In genomic region chr20:63081351-63081750, GRCh38 we compare ENCODE assay signal across 20 cellular contexts.
DNase-seq lines count a peak whose midpoint lies in the region; ATAC-seq, FAIRE-seq and TF ChIP-seq lines count a peak whose summit lies in the region.
"Had no signal": no experiment of that assay in that cellular context is flagged by ENCODE, and none has a peak within 500 bp of the region (broad histone marks: within the 10 kb centered on the region; RNA-seq: fewer than 3 reads in every experiment).

No MANE protein-coding gene starts in this region.

- H3K18ac ChIP-seq in H1 (ENCODE audit: extremely low read depth, low read length): no peak overlapping the region

- no peaks in the 10 kb centered on the region for H3K79me1 ChIP-seq in H1 (ENCODE audit: low read depth, low read length)

- H2BK15ac ChIP-seq in H1 (ENCODE audit: low read length): no peak overlapping the region

- no peak overlapping the region for H3K4me3 Mint-ChIP-seq in CD14-positive monocyte
- H3K4me3 Mint-ChIP-seq in stimulated activated effector memory CD8-positive, alpha-beta T cell treated with anti-CD3 and anti-CD28 coated beads, Interleukin-12 subunit alpha, Interleukin-12 subunit beta, amount 100 ng/mL, for 72 hours: no peak overlapping the region
- H3K4me3 Mint-ChIP-seq: B cell had no signal

- no peak for FAIRE-seq in H1 (lab: Jason Lieb, UNC)
- FAIRE-seq: GM19239, K562 had no signal

- H3K56ac ChIP-seq in H1 (replicated peaks; ENCODE audit: insufficient read length, low read depth, low read length): no peak overlapping the region

- TF ChIP-seq CTCF in BE2C (IDR thresholded peaks at IDR 0.05; ENCODE audit: low read depth, low read length) (no peak), CD14-positive monocyte (IDR thresholded peaks at IDR 0.05) (no peak), H1 (IDR thresholded peaks at IDR 0.05; ENCODE audit: control extremely low read depth in 1 of 3, insufficient read depth in 1 of 3, low read depth in 1 of 3, low read length in 3 of 3) (no peak), osteoblast (IDR thresholded peaks at IDR 0.05; ENCODE audit: extremely low read depth, low read depth, low read length) (no peak)

- 0 out of 2 replicates have a peak overlapping the region, but pooled peaks have one; percentile 14 for H4K8ac ChIP-seq in H1 (ENCODE audit: extremely low read depth, insufficient read depth, low read length)

- H3K27me3 ChIP-seq in BE2C (peaks cover 51% of the 10 kb centered on the region), H1 (replicated peaks in 1 of 4; ENCODE audit: control insufficient read depth in 3 of 4, extremely low read depth in 1 of 4, insufficient read depth in 3 of 4, low read length in 3 of 4) (peaks cover 0 to 2% (median 0%) of the 10 kb centered on the region in 4 experiments; a peak in 3 of 7 replicates), osteoblast (ENCODE audit: insufficient read depth, low read length) (peaks cover 8% of the 10 kb centered on the region)

- TF ChIP-seq RAD21 in H1 (IDR thresholded peaks at IDR 0.05 in 1 of 2, conservative IDR thresholded peaks at IDR 0.05 in 1 of 2; ENCODE audit: low read depth in 2 of 2, low read length in 2 of 2): no peak

- no peak for TF ChIP-seq POLR2A in H1 (IDR thresholded peaks at IDR 0.05; ENCODE audit: control extremely low read depth in 1 of 2, low read depth in 2 of 2, low read length in 2 of 2)

- POLR2A ChIA-PET in H1 (lab: Charles Lee; ENCODE audit: partially characterized antibody): interaction anchor here (0.9 to 1.5 kb wide), 3 partner anchors 8 to 26 kb away, joined by 3 to 5 read pairs (median 4); no protein-coding TSS in a partner anchor

- H3K27me3 Mint-ChIP-seq in CD14-positive monocyte (ENCODE audit: low read depth in 3 of 3): peaks cover 6 to 12% (median 7%) of the 10 kb centered on the region in 3 donors

- no peak overlapping the region for H3K14ac ChIP-seq in H1 (ENCODE audit: insufficient read length)

- H4K5ac ChIP-seq in H1 (ENCODE audit: insufficient read length, low read depth, low read length): no peak overlapping the region

- H3K4me2 ChIP-seq in H1 (ENCODE audit: insufficient read depth in 1 of 2, low read depth in 2 of 2, low read length in 2 of 2) (no peak overlapping the region), osteoblast (ENCODE audit: insufficient read depth, low read length) (no peak overlapping the region)

- intact Hi-C loops in CD14-positive monocyte (cut with micrococcal nuclease): no loop called here

- H3K23me2 ChIP-seq in H1 (ENCODE audit: low read depth, low read length): no peaks in the 10 kb centered on the region

- no peaks in the 10 kb centered on the region for H3K4me1 ChIP-seq in BE2C
- no peaks in the 10 kb centered on the region; a peak in 1 of 7 replicates for H3K4me1 ChIP-seq in H1 (replicated peaks in 1 of 4; ENCODE audit: control insufficient read depth in 3 of 4, insufficient read depth in 4 of 4, low read length in 3 of 4)
- no peaks in the 10 kb centered on the region for H3K4me1 ChIP-seq in osteoblast (ENCODE audit: insufficient read depth, low read length)
- H3K4me1 ChIP-seq: SJSA1 had no signal

- no peaks in the 10 kb centered on the region for H3K36me3 Mint-ChIP-seq in CD14-positive monocyte
- no peaks in the 10 kb centered on the region for H3K36me3 Mint-ChIP-seq in stimulated activated effector memory CD8-positive, alpha-beta T cell treated with anti-CD3 and anti-CD28 coated beads, Interleukin-12 subunit alpha, Interleukin-12 subunit beta, amount 100 ng/mL, for 72 hours

- ATAC-seq in stimulated activated effector memory CD8-positive, alpha-beta T cell treated with anti-CD3 and anti-CD28 coated beads, Interleukin-12 subunit alpha, Interleukin-12 subunit beta, amount 100 ng/mL, for 72 hours: no peak
- ATAC-seq in SK-N-SH treated with all-trans-retinoic acid at 6 μM for 48 hours: no peak
- ATAC-seq: Right ventricle myocardium inferior had no signal

- H2BK12ac ChIP-seq in H1 (ENCODE audit: low read depth, low read length): no peak overlapping the region

- H2BK120ac ChIP-seq in H1 (replicated peaks; ENCODE audit: low read depth, low read length): no peak overlapping the region

- WGBS in H1 (ENCODE audit: extremely low coverage in 1 of 2, insufficient coverage in 1 of 2, insufficient read length in 1 of 2, insufficient replicate concordance in 2 of 2, low coverage in 1 of 2, low lambda C conversion rate in 2 of 2, missing lambda C conversion rate in 1 of 2), 2 experiments: 69% methylated on average over 5 of the region's 5 CpGs; no CpG with 5 or more reads in 1 of the 2 experiments

- H2AFZ ChIP-seq in H1 (ENCODE audit: low read length) (no peak overlapping the region), osteoblast (ENCODE audit: low read length) (no peak overlapping the region)

- peaks cover 8 to 26% (median 17%) of the 10 kb centered on the region in 7 donors for H3K9me3 Mint-ChIP-seq in CD14-positive monocyte
- H3K9me3 Mint-ChIP-seq in stimulated activated effector memory CD8-positive, alpha-beta T cell treated with anti-CD3 and anti-CD28 coated beads, Interleukin-12 subunit alpha, Interleukin-12 subunit beta, amount 100 ng/mL, for 72 hours: peaks cover 21% of the 10 kb centered on the region

- CTCF ChIA-PET in H1 (lab: Charles Lee; ENCODE audit: partially characterized antibody): interaction anchor here (1.1 to 3.5 kb wide), 7 partner anchors 8 to 109 kb away, joined by 3 to 8 read pairs (median 4); no protein-coding TSS in a partner anchor

- no peak overlapping the region for H2BK20ac ChIP-seq in H1 (ENCODE audit: low read length)

- H4K91ac ChIP-seq in H1 (replicated peaks; ENCODE audit: insufficient read length, low read length): no peak overlapping the region

- no peak overlapping the region for H2AK5ac ChIP-seq in H1 (ENCODE audit: low read depth, low read length)

- no peaks in the 10 kb centered on the region for H3K4me1 Mint-ChIP-seq in CD14-positive monocyte
- H3K4me1 Mint-ChIP-seq in stimulated activated effector memory CD8-positive, alpha-beta T cell treated with anti-CD3 and anti-CD28 coated beads, Interleukin-12 subunit alpha, Interleukin-12 subunit beta, amount 100 ng/mL, for 72 hours: no peaks in the 10 kb centered on the region
- H3K4me1 Mint-ChIP-seq: B cell had no signal

- no peak overlapping the region for H3K9ac ChIP-seq in H1 (replicated peaks in 1 of 4; ENCODE audit: extremely low read depth in 1 of 4, low read depth in 3 of 4, low read length in 3 of 4)

- no peak overlapping the region for H2BK5ac ChIP-seq in H1 (ENCODE audit: low read depth, low read length)

- DNase-seq in BE2C (peak; percentile 6), CD14-positive monocyte (ENCODE audit: low spot score) (peak; percentile 20), H1 (ENCODE audit: low read depth in 1 of 2, low spot score in 2 of 2) (no peak), osteoblast (ENCODE audit: insufficient read length, low spot score, missing footprints) (peak; percentile 26), dermis blood vessel endothelial cell (no peak)
- no peak for DNase-seq in stimulated activated effector memory CD8-positive, alpha-beta T cell treated with anti-CD3 and anti-CD28 coated beads, Interleukin-12 subunit alpha, Interleukin-12 subunit beta, amount 100 ng/mL, for 72 hours (ENCODE audit: low spot score in 2 of 2)
- DNase-seq: Calu3, DMS153, Kasumi-1, NCI-H1105, NCI-H1436 treated with DMSO at 0.1 percent for 48 hours, NCI-H187 treated with DMSO at 0.1 percent for 48 hours, NCI-H524, NCI-H748 treated with DMSO at 0.1 percent for 48 hours had no signal

- no peak overlapping the region for H3K4ac ChIP-seq in H1 (replicated peaks; ENCODE audit: insufficient read length, low read depth, low read length)

- no peak for TF ChIP-seq EP300 in H1 (IDR thresholded peaks at IDR 0.05; ENCODE audit: borderline replicate concordance in 1 of 2, low read depth in 2 of 2, low read length in 2 of 2)

- H3K27ac ChIP-seq in H1 (ENCODE audit: low read depth, low read length): no peak overlapping the region
- no peak overlapping the region for H3K27ac ChIP-seq in osteoblast (ENCODE audit: low read depth, low read length)
- H3K27ac ChIP-seq: SJSA1 had no signal

- H3K9me3 ChIP-seq in BE2C (no peaks in the 10 kb centered on the region), H1 (ENCODE audit: insufficient read depth in 2 of 2, low read depth in 1 of 2, low read length in 1 of 2) (no peaks in the 10 kb centered on the region), osteoblast (ENCODE audit: low read depth, low read length) (peaks cover 2% of the 10 kb centered on the region)

- H3K23ac ChIP-seq in H1 (ENCODE audit: insufficient read length): no peak overlapping the region

- H3K36me3 ChIP-seq in BE2C (no peaks in the 10 kb centered on the region), H1 (ENCODE audit: control insufficient read depth in 2 of 4, insufficient read depth in 4 of 4, low read length in 3 of 4) (no peaks in the 10 kb centered on the region), osteoblast (ENCODE audit: insufficient read depth, low read length) (no peaks in the 10 kb centered on the region)
- H3K36me3 ChIP-seq: SJSA1 had no signal

- H4K20me1 ChIP-seq in H1 (replicated peaks in 1 of 2; ENCODE audit: control insufficient read depth in 1 of 2, insufficient read depth in 2 of 2, low read length in 2 of 2): peaks cover 0 to 5% of the 10 kb centered on the region in 2 experiments
- no peaks in the 10 kb centered on the region for H4K20me1 ChIP-seq in osteoblast (ENCODE audit: insufficient read depth, low read length)

- H3K79me2 ChIP-seq in H1 (ENCODE audit: control insufficient read depth in 1 of 2, insufficient read depth in 2 of 2, low read length in 2 of 2) (no peaks in the 10 kb centered on the region), osteoblast (ENCODE audit: insufficient read depth, low read length) (no peaks in the 10 kb centered on the region)

- no peak overlapping the region for H3K27ac Mint-ChIP-seq in CD14-positive monocyte
- H3K27ac Mint-ChIP-seq in stimulated activated effector memory CD8-positive, alpha-beta T cell treated with anti-CD3 and anti-CD28 coated beads, Interleukin-12 subunit alpha, Interleukin-12 subunit beta, amount 100 ng/mL, for 72 hours: no peak overlapping the region
- H3K27ac Mint-ChIP-seq: B cell had no signal

- H3K4me3 ChIP-seq in BE2C (ENCODE audit: low read depth, low read length): no peak overlapping the region
- H3K4me3 ChIP-seq in H1 (ENCODE audit: extremely low read depth in 1 of 4, insufficient read depth in 2 of 4, low read depth in 3 of 4, low read length in 4 of 4): no peak overlapping the region
- H3K4me3 ChIP-seq in osteoblast (ENCODE audit: insufficient read depth, low read length): no peak overlapping the region
- H3K4me3 ChIP-seq: K562, SJSA1 had no signal

TF ChIP-seq in H1, 55 proteins besides CTCF, POLR2A, EP300 and RAD21:
- TF ChIP-seq SAP30 (IDR thresholded peaks at IDR 0.05; ENCODE audit: insufficient read depth, insufficient replicate concordance, low read length) (no peak), TAF7 (optimal IDR thresholded peaks at IDR 0.05; ENCODE audit: borderline replicate concordance, low read depth, low read length) (no peak), CREB1 (IDR thresholded peaks at IDR 0.05) (no peak)

TF ChIP-seq in SK-N-SH treated with all-trans-retinoic acid at 6 μM for 48 hours, 23 proteins besides CTCF, POLR2A, EP300 and RAD21 (continues in another document):
- TF ChIP-seq SNAI2 (CRISPR knock-in tag; IDR thresholded peaks at IDR 0.05): no peak
- TF ChIP-seq ZNF8 (CRISPR knock-in tag; IDR thresholded peaks at IDR 0.05): no peak
- no peak for TF ChIP-seq ZNF70 (CRISPR knock-in tag; IDR thresholded peaks at IDR 0.05)
- no peak for TF ChIP-seq ZFP30 (CRISPR knock-in tag; IDR thresholded peaks at IDR 0.05)
- no peak for TF ChIP-seq CSDC2 (CRISPR knock-in tag; IDR thresholded peaks at IDR 0.05)
- TF ChIP-seq ZNF565 (CRISPR knock-in tag; conservative IDR thresholded peaks at IDR 0.05; ENCODE audit: low read depth): no peak

Comparison
In these comparisons a context has a peak if more than half of its experiments do, and no peak if none do; other contexts are left out.
1. DNase-seq: peak in BE2C (single experiment), CD14-positive monocyte (single experiment) and osteoblast (single experiment); none in H1 (0 of 2), stimulated activated effector memory CD8-positive, alpha-beta T cell treated with anti-CD3 and anti-CD28 coated beads, Interleukin-12 subunit alpha, Interleukin-12 subunit beta, amount 100 ng/mL, for 72 hours (0 of 2) and dermis blood vessel endothelial cell (single experiment).